ENCODE assay signal across 6 cellular contexts in genomic region chr4:37423310-37423709, GRCh38.
"Had no signal": no experiment of that assay in that cellular context is flagged by ENCODE, and none has a peak within 500 bp of the region (broad histone marks: within the 10 kb centered on the region; RNA-seq: fewer than 3 reads in every experiment).

No MANE protein-coding gene starts in this region.

- ATAC-seq: GM23338 had no signal

- H3K4me3 ChIP-seq: GM23338 had no signal

- DNase-seq: H9, HCEC 1CT had no signal

- FAIRE-seq: H1, H54, HTR-8/SVneo had no signal

- H3K4me2 ChIP-seq: GM23338 had no signal

- H2AFZ ChIP-seq: GM23338 had no signal
